In genomic region chr2:224807153-224807964, GRCh38 we compare ENCODE assay signal across 1 cellular context.
TF ChIP-seq lines count a peak whose summit lies in the region.

No MANE protein-coding gene starts in this region.

TF ChIP-seq in SK-N-SH treated with all-trans-retinoic acid at 6 μM for 48 hours, 23 proteins besides CTCF, POLR2A, EP300 and RAD21 (continued from another document):
- TF ChIP-seq CREB5 (CRISPR knock-in tag; IDR thresholded peaks at IDR 0.05; ENCODE audit: low read depth) (no peak), SNAI2 (CRISPR knock-in tag; IDR thresholded peaks at IDR 0.05) (no peak), POU6F1 (CRISPR knock-in tag; IDR thresholded peaks at IDR 0.05; ENCODE audit: borderline replicate concordance, low read depth) (no peak), ZFP30 (CRISPR knock-in tag; IDR thresholded peaks at IDR 0.05) (no peak), ISL1 (CRISPR knock-in tag; IDR thresholded peaks at IDR 0.05) (no peak), BACH2 (CRISPR knock-in tag; IDR thresholded peaks at IDR 0.05; ENCODE audit: borderline replicate concordance) (no peak)
